24 cellular contexts compared by ENCODE assay signal in the genomic region with DNA sequence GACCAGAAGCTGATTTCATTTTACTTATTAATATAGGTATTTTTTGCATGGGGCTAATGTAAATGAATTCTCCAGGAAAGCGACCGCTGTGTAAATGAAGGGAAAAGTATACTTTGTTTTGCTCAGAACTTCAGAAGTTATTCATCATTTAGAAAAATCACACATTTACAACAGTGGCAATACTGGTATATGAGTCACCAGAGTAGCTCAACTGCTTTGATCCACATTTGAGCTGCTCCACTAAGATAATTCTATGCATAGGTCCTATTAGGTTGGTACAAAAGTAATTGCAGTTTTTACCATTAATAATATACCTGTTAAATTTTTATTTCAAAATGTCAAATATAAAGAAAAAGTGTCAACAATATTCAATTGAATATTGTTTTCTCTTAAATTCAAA. TPM values are rescaled to one million over a fixed set of nuclear protein-coding genes. Genes with fewer than 3 reads are reported as not detected.
"Had no signal": no experiment of that assay in that cellular context is flagged by ENCODE, and none has a peak within 500 bp of the region (broad histone marks: within the 10 kb centered on the region; RNA-seq: fewer than 3 reads in every experiment).

No MANE protein-coding gene starts in this region.

- H3K36me3 Mint-ChIP-seq: T-cell had no signal

- DNase-seq: activated CD4-positive, alpha-beta T cell treated with anti-CD3 and anti-CD28 coated beads, Interleukin-2, amount 50 U/mL, for 48 hours; activated CD4-positive, CD25-positive, alpha-beta regulatory T cell; Kasumi-1; NCI-H1092; NCI-H1417; NCI-H1930; NCI-H2107; NCI-H2171 treated with DMSO at 0.1 percent for 48 hours; NCI-H526; NCI-H774; OCI-M1; RPMI8226; T1000 had no signal

- H3K9me3 Mint-ChIP-seq: activated T-helper 2 cell treated with anti-CD3 and anti-CD28 coated beads, Interferon-gamma antibody, Interleukin-2, Interleukin-4, amounts not matched to agents 10 μg/mL and 5 μg/mL and 100 μg/mL, durations not matched to agents 14 hours and 24 hours and 36 hours; central memory CD8-positive, alpha-beta T cell; T-cell had no signal

- H3K4me3 ChIP-seq: ascending aorta, body of pancreas, K562, SK-N-MC had no signal

- H3K27ac Mint-ChIP-seq: activated T-helper 2 cell treated with anti-CD3 and anti-CD28 coated beads, Interferon-gamma antibody, Interleukin-2, Interleukin-4, amounts not matched to agents 10 μg/mL and 5 μg/mL and 100 μg/mL, durations not matched to agents 14 hours and 24 hours and 36 hours had no signal

- ATAC-seq: body of pancreas, K562, Panc1, Right ventricle myocardium inferior had no signal

RNA-seq across cellular contexts. Expression of a gene that starts 22.9 kb away (rescaled TPM):
- total RNA-seq: activated T-helper 2 cell treated with anti-CD3 and anti-CD28 coated beads, Interferon-gamma antibody, Interleukin-2, Interleukin-4, amounts not matched to agents 10 μg/mL and 5 μg/mL and 100 μg/mL, durations not matched to agents 14 hours and 24 hours and 36 hours; ascending aorta; body of pancreas; K562; M059J; NCI-H460; Right ventricle myocardium inferior had no signal
